ENCODE assay signal across 8 cellular contexts in the genomic region with DNA sequence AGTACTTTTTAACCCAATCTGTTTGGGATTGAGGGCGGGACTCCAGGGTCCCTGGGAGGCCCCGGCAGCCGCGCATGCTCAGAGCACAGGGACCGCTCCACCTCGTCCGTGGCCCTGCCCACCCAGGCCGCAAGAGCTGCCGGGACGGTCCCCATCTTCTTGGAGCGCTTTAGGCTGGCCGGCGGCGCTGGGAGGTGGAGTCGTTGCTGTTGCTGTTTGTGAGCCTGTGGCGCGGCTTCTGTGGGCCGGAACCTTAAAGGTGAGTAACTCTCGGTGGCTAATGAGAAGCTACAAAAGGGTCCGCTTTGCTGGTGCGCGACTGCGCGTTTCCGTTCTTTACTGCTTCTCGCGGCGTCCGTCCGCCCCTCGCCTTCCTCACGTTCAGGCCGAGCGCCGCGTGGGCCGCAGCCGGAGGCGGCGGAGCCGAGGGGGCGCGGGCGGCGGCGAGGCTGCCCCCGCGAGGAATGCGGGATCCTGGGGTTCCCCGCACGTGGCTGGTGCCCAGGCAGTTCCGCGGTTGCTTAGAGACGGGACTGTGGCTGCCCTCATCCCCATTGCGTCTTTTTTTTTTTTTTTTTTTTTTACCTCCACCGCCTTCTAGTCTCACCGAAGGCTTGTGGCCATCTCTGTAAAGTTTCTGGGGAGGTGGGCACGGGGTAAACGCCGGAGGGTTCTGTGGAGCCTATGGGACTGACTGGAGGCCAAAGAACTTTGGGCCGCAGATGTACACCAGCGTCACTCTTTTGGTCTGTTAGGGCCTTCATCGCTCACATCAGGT. TPM values are rescaled to one million over a fixed set of nuclear protein-coding genes. Genes with fewer than 3 reads are reported as not detected.
DNase-seq lines count a peak whose midpoint lies in the region; ATAC-seq and TF ChIP-seq lines count a peak whose summit lies in the region.

SSB (plus strand) TSS at position 154 of the 778 bp plus-strand sequence. CDS start 2,090 bp downstream, outside the sequence.

- H3K4me3 ChIP-seq in parathyroid adenoma (ENCODE audit: low read depth, low read length) (peak within 1 kb of the TSS; percentile 89), tibial nerve (peak within 1 kb of the TSS; percentile 49 to 95 (median 82))

- TF ChIP-seq CTCF in parathyroid adenoma (IDR thresholded peaks at IDR 0.05) (no peak), tibial nerve (IDR thresholded peaks at IDR 0.05) (peak in 1 of 5 experiments; percentile 29)

- H3K4me1 ChIP-seq in parathyroid adenoma (peaks cover 3% of the 10 kb centered on the region), tibial nerve (peaks cover 0 to 43% (median 6%) of the 10 kb centered on the region in 4 donors)

- intact Hi-C loops in Right ventricle myocardium superior (cut with DNase I) = no loop called here

- peak; percentile 99 for ATAC-seq in HG02642 (IDR thresholded peaks at IDR 0.05; ENCODE audit: poor library complexity, unreplicated experiment)
- peak; percentile 98 for ATAC-seq in activated naive CD8-positive, alpha-beta T cell treated with anti-CD3 and anti-CD28 coated beads, Interleukin-2, amount 50 U/mL, for 24 hours
- ATAC-seq in Right ventricle myocardium superior (ENCODE audit: poor library complexity) = peak; percentile 100

- H3K4me2 ChIP-seq in parathyroid adenoma (ENCODE audit: low read length) = peak within 1 kb of the TSS; percentile 85

- no peaks in the 10 kb centered on the region for H3K27me3 ChIP-seq in parathyroid adenoma (ENCODE audit: control insufficient read depth, insufficient read depth, low read length)
- no peaks in the 10 kb centered on the region for H3K27me3 ChIP-seq in tibial nerve

- TF ChIP-seq POLR2A in GM10847 (IDR thresholded peaks at IDR 0.05; ENCODE audit: extremely low read depth, insufficient read length) (peak; percentile 67), tibial nerve (IDR thresholded peaks at IDR 0.05) (peak; percentile 61 to 80)

- H3K9me3 Mint-ChIP-seq in activated naive CD8-positive, alpha-beta T cell treated with anti-CD3 and anti-CD28 coated beads, Interleukin-2, amount 50 U/mL, for 24 hours = no peaks in the 10 kb centered on the region

- H3K9me3 ChIP-seq in parathyroid adenoma (ENCODE audit: control insufficient read depth, low read length) = no peaks in the 10 kb centered on the region
- H3K9me3 ChIP-seq in tibial nerve = no peaks in the 10 kb centered on the region

- peak within 1 kb of the TSS; percentile 82 for H2AFZ ChIP-seq in parathyroid adenoma

- H3K79me2 ChIP-seq in parathyroid adenoma = peaks cover 6% of the 10 kb centered on the region

- peak within 1 kb of the TSS; percentile 95 for H3K27ac Mint-ChIP-seq in activated naive CD8-positive, alpha-beta T cell treated with anti-CD3 and anti-CD28 coated beads, Interleukin-2, amount 50 U/mL, for 24 hours

- peak; percentile 87 for DNase-seq in NCI-H1105 treated with DMSO at 0.1 percent for 48 hours (lab: John Stamatoyannopoulos, UW)
- DNase-seq in SW480 (ENCODE audit: low spot score) = peak; percentile 94
- DNase-seq in activated naive CD8-positive, alpha-beta T cell treated with anti-CD3 and anti-CD28 coated beads, Interleukin-2, amount 50 U/mL, for 24 hours = peak; percentile 97
- DNase-seq in Right ventricle myocardium superior = peak; percentile 96
- peak; percentile 77 to 79 for DNase-seq in tibial nerve (ENCODE audit: low spot score in 2 of 2)

- peak within 1 kb of the TSS; percentile 68 for H3K27ac ChIP-seq in parathyroid adenoma
- peak within 1 kb of the TSS; percentile 78 to 93 (median 86) for H3K27ac ChIP-seq in tibial nerve

- TF ChIP-seq EP300 in tibial nerve (IDR thresholded peaks at IDR 0.05) = peak; percentile 52 to 95

- 1% methylated on average over 47 to 54 of the region's 63 CpGs for WGBS in tibial nerve, 2 donors

- peak within 1 kb of the TSS; percentile 34 for H3K9ac ChIP-seq in parathyroid adenoma

- peak within 1 kb of the TSS; percentile 92 for H3K4me3 Mint-ChIP-seq in activated naive CD8-positive, alpha-beta T cell treated with anti-CD3 and anti-CD28 coated beads, Interleukin-2, amount 50 U/mL, for 24 hours

- peaks cover 7% of the 10 kb centered on the region for H3K36me3 Mint-ChIP-seq in activated naive CD8-positive, alpha-beta T cell treated with anti-CD3 and anti-CD28 coated beads, Interleukin-2, amount 50 U/mL, for 24 hours (ENCODE audit: low read depth)

- H3K4me1 Mint-ChIP-seq in activated naive CD8-positive, alpha-beta T cell treated with anti-CD3 and anti-CD28 coated beads, Interleukin-2, amount 50 U/mL, for 24 hours = peaks cover 34% of the 10 kb centered on the region

- H3K27me3 Mint-ChIP-seq in activated naive CD8-positive, alpha-beta T cell treated with anti-CD3 and anti-CD28 coated beads, Interleukin-2, amount 50 U/mL, for 24 hours = peaks cover 2% of the 10 kb centered on the region

- no peaks in the 10 kb centered on the region for H3K36me3 ChIP-seq in parathyroid adenoma (ENCODE audit: control insufficient read depth, insufficient read depth, low read length)
- H3K36me3 ChIP-seq in tibial nerve = peaks cover 0 to 14% (median 0%) of the 10 kb centered on the region in 3 donors

RNA-seq across cellular contexts. Expression of gene SSB, which starts in this region (rescaled TPM):
- 45.4 TPM for total RNA-seq in Right ventricle myocardium superior
- total RNA-seq in tibial nerve = 10 to 100 TPM; 53.9 to 79.2 (median 63.2) TPM

Comparison
In these comparisons a context has a peak if more than half of its experiments do, and no peak if none do; other contexts are left out.
1. Peak in every context shown above with its lines: DNase-seq, ATAC-seq, H3K4me3 ChIP-seq and H3K27ac ChIP-seq.